12 cellular contexts compared by ENCODE assay signal in the genomic region with DNA sequence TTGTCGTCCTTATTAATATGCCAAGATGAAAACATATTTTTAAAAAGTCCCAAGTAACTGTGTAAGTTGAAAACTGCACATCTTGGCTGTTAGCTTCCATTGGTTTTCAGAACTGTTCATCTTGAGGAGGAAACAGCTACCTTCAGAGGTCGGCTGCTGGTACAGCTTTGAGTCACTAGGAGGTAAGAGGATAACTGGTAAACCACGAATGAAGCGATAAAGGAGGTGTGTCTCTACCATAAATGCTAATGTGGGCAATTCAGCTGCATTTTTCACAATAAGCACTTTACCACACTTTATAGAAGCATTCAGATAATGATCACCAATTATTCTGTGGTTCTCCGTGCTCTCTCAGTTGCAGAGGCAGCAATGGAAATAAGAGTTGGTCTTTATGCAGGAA.
DNase-seq lines count a peak whose midpoint lies in the region; ATAC-seq and TF ChIP-seq lines count a peak whose summit lies in the region.
"Had no signal": no experiment of that assay in that cellular context is flagged by ENCODE, and none has a peak within 500 bp of the region (broad histone marks: within the 10 kb centered on the region; RNA-seq: fewer than 3 reads in every experiment).

No MANE protein-coding gene starts in this region.

- no peaks in the 10 kb centered on the region for H3K36me3 Mint-ChIP-seq in activated naive CD4-positive, alpha-beta T cell treated with anti-CD3 and anti-CD28 coated beads, Interleukin-2, amount 50 U/mL, for 24 hours

- no peak overlapping the region for H3K18ac ChIP-seq in IMR-90 (ENCODE audit: low read depth, low read length)

- no peak overlapping the region for H3K56ac ChIP-seq in IMR-90 (ENCODE audit: extremely low read depth, insufficient read depth, low read length)

- POLR2A ChIA-PET in IMR-90 (lab: Charles Lee; ENCODE audit: unreplicated experiment), result no interaction called here

- no peak overlapping the region for H2AFZ ChIP-seq in IMR-90 (replicated peaks; ENCODE audit: low read length, poor library complexity)

- H4K8ac ChIP-seq in IMR-90 (ENCODE audit: low read depth in 2 of 2, low read length in 2 of 2), result no peak overlapping the region

- H2AK9ac ChIP-seq in IMR-90 (replicated peaks; ENCODE audit: low read depth, low read length, poor library complexity), result no peak overlapping the region

- no peak overlapping the region for H3K27ac ChIP-seq in IMR-90 (ENCODE audit: insufficient read depth, low read length)
- no peak overlapping the region for H3K27ac ChIP-seq in SJCRH30
- H3K27ac ChIP-seq in adrenal gland, result no peak overlapping the region
- H3K27ac ChIP-seq: A549, SJSA1, upper lobe of right lung had no signal

- TF ChIP-seq CTCF in IMR-90 (conservative IDR thresholded peaks at IDR 0.05; ENCODE audit: low read depth, low read length), result no peak
- no peak for TF ChIP-seq CTCF in retinal pigment epithelial cell (conservative IDR thresholded peaks at IDR 0.05; ENCODE audit: low read depth, low read length)
- no peak for TF ChIP-seq CTCF in adrenal gland (IDR thresholded peaks at IDR 0.05)

- H3K27ac Mint-ChIP-seq in activated naive CD4-positive, alpha-beta T cell treated with anti-CD3 and anti-CD28 coated beads, Interleukin-2, amount 50 U/mL, for 24 hours, result peak overlapping the region; percentile 4

- peaks cover 33% of the 10 kb centered on the region for H3K4me1 Mint-ChIP-seq in activated naive CD4-positive, alpha-beta T cell treated with anti-CD3 and anti-CD28 coated beads, Interleukin-2, amount 50 U/mL, for 24 hours

- no TSS peak for BruUV-seq in IMR-90 (replicated peaks; lab: Mats Ljungman, UMichigan)

- no CpG with 5 or more reads among the region's 5 CpGs for WGBS in IMR-90 (ENCODE audit: extremely low coverage in 2 of 2, insufficient read length in 1 of 2), 2 experiments
- 62 to 69% (median 64%) methylated on average over 5 of the region's 5 CpGs for WGBS in adrenal gland, 4 donors

- H3K4me2 ChIP-seq in IMR-90 (ENCODE audit: low read depth, low read length), result no peak overlapping the region
- H3K4me2 ChIP-seq: A549 had no signal

- in situ Hi-C loops in IMR-90 (cut with MboI; ENCODE audit: low sequenced_read_pairs), result no loop called here

- H2BK20ac ChIP-seq in IMR-90 (ENCODE audit: low read depth, low read length), result 0 out of 2 replicates have a peak overlapping the region, but pooled peaks have one; percentile 46

- H4K20me1 ChIP-seq in IMR-90 (ENCODE audit: insufficient read depth, low read length), result no peaks in the 10 kb centered on the region

- H3K9me1 ChIP-seq in IMR-90 (ENCODE audit: insufficient read depth, low read length), result peaks cover 6% of the 10 kb centered on the region

- peak overlapping the region; percentile 17; the same call in 1 of the 2 replicates for H2BK120ac ChIP-seq in IMR-90 (ENCODE audit: low read depth, low read length)

- peaks cover 9 to 18% of the 10 kb centered on the region in 2 experiments for H3K79me1 ChIP-seq in IMR-90 (ENCODE audit: low read depth in 1 of 2, low read length in 2 of 2)

- H2BK15ac ChIP-seq in IMR-90 (ENCODE audit: low read depth, low read length), result 0 out of 3 replicates have a peak overlapping the region, but pooled peaks have one; percentile 34

- DNase-seq in NCI-H2107 treated with DMSO at 0.1 percent for 48 hours (lab: John Stamatoyannopoulos, UW; ENCODE audit: unreplicated experiment) (peak; percentile 32), NCI-H2107 (lab: John Stamatoyannopoulos, UW) (no peak), IMR-90 (peak; percentile 25), retinal pigment epithelial cell (ENCODE audit: low read depth) (peak; percentile 28), RKO (ENCODE audit: low spot score) (no peak), SJCRH30 (no peak), adrenal gland (no peak)

- H4K5ac ChIP-seq in IMR-90 (ENCODE audit: low read depth, low read length), result no peak overlapping the region

- ATAC-seq in IMR-90 (ENCODE audit: low read depth), result no peak

- no peak overlapping the region for H3K14ac ChIP-seq in IMR-90 (replicated peaks; ENCODE audit: low read depth, low read length)

- no peaks in the 10 kb centered on the region; the same call in 1 of the 2 replicates for H3K4me1 ChIP-seq in IMR-90 (ENCODE audit: control insufficient read depth, insufficient read depth, low read length)
- peaks cover 12% of the 10 kb centered on the region for H3K4me1 ChIP-seq in SJCRH30
- peaks cover 4 to 6% of the 10 kb centered on the region in 2 donors for H3K4me1 ChIP-seq in adrenal gland (replicated peaks in 1 of 2)

- H4K91ac ChIP-seq in IMR-90 (ENCODE audit: insufficient read depth, low read depth, low read length), result peak overlapping the region; percentile 70; the same call in 1 of the 2 replicates

- H3K9me3 Mint-ChIP-seq in activated naive CD4-positive, alpha-beta T cell treated with anti-CD3 and anti-CD28 coated beads, Interleukin-2, amount 50 U/mL, for 24 hours, result no peaks in the 10 kb centered on the region

- no peak for TF ChIP-seq RAD21 in IMR-90 (IDR thresholded peaks at IDR 0.05; ENCODE audit: low read length)

- H3K4me3 ChIP-seq in IMR-90 (ENCODE audit: insufficient read depth, low read depth, low read length) (no peak overlapping the region), retinal pigment epithelial cell (ENCODE audit: low read length) (no peak overlapping the region), SJCRH30 (no peak overlapping the region), adrenal gland (no peak overlapping the region)
- H3K4me3 ChIP-seq: A549, K562, SJSA1, upper lobe of right lung had no signal

- peak overlapping the region; percentile 85 for H2AK5ac ChIP-seq in IMR-90 (ENCODE audit: low read depth, low read length)

- H3K23ac ChIP-seq in IMR-90 (ENCODE audit: low read depth, low read length), result no peak overlapping the region

- intact Hi-C loops in IMR-90 (cut with micrococcal nuclease), result no loop called here
- intact Hi-C loops in adrenal gland (cut with DNase I), result no loop called here

- no peak overlapping the region for H3K9ac ChIP-seq in IMR-90 (ENCODE audit: low read depth, low read length)

- dilution Hi-C loops in IMR-90 (cut with HindIII; ENCODE audit: low sequenced_read_pairs, unreplicated experiment), result no loop called here

- peak overlapping the region; percentile 9 for H3K4me3 Mint-ChIP-seq in activated naive CD4-positive, alpha-beta T cell treated with anti-CD3 and anti-CD28 coated beads, Interleukin-2, amount 50 U/mL, for 24 hours

- no peaks in the 10 kb centered on the region for H3K9me3 ChIP-seq in IMR-90 (ENCODE audit: control insufficient read depth, insufficient read depth, low read length)
- no peaks in the 10 kb centered on the region for H3K9me3 ChIP-seq in SJCRH30 (replicated peaks)
- no peaks in the 10 kb centered on the region for H3K9me3 ChIP-seq in adrenal gland (replicated peaks in 1 of 3)
- H3K9me3 ChIP-seq: A549, SJSA1, upper lobe of right lung had no signal

- CTCF ChIA-PET in IMR-90 (lab: Yijun Ruan, JAX), result interaction anchor here (1.1 to 1.9 kb wide), 3 partner anchors 172 to 397 kb away, joined by 5 to 7 read pairs (median 6); no protein-coding TSS in a partner anchor

- H3K27me3 Mint-ChIP-seq in activated naive CD4-positive, alpha-beta T cell treated with anti-CD3 and anti-CD28 coated beads, Interleukin-2, amount 50 U/mL, for 24 hours, result no peaks in the 10 kb centered on the region

- H2BK5ac ChIP-seq in IMR-90 (ENCODE audit: low read depth, low read length, poor library complexity, severe bottlenecking), result no peak overlapping the region

- TF ChIP-seq POLR2A in IMR-90 (IDR thresholded peaks at IDR 0.05; ENCODE audit: low read depth, low read length) (no peak), adrenal gland (IDR thresholded peaks at IDR 0.05) (no peak)

- H3K36me3 ChIP-seq in IMR-90 (ENCODE audit: control insufficient read depth, insufficient read depth, low read length), result no peaks in the 10 kb centered on the region
- no peaks in the 10 kb centered on the region for H3K36me3 ChIP-seq in SJCRH30
- no peaks in the 10 kb centered on the region for H3K36me3 ChIP-seq in adrenal gland (replicated peaks in 1 of 2)
- H3K36me3 ChIP-seq: SJSA1, upper lobe of right lung had no signal

- H3K27me3 ChIP-seq in IMR-90 (ENCODE audit: control insufficient read depth, insufficient read depth, low read length) (no peaks in the 10 kb centered on the region), SJCRH30 (no peaks in the 10 kb centered on the region), adrenal gland (no peaks in the 10 kb centered on the region)
- H3K27me3 ChIP-seq: SJSA1, upper lobe of right lung had no signal

- peak overlapping the region; percentile 34; the same call in 1 of the 2 replicates for H3K4ac ChIP-seq in IMR-90 (ENCODE audit: low read depth, low read length)

TF ChIP-seq in IMR-90, 13 proteins besides CTCF, POLR2A, EP300 and RAD21 (continues in another document):
- TF ChIP-seq CHD1 (IDR thresholded peaks at IDR 0.05; ENCODE audit: low read depth, low read length) (no peak), CEBPB (IDR thresholded peaks at IDR 0.05; ENCODE audit: low read depth, low read length) (no peak), MAZ (IDR thresholded peaks at IDR 0.05; ENCODE audit: borderline replicate concordance, low read depth, low read length) (no peak), RFX5 (IDR thresholded peaks at IDR 0.05; ENCODE audit: low read depth, low read length) (no peak), FOS (IDR thresholded peaks at IDR 0.05; ENCODE audit: low read depth, low read length) (no peak), NFE2L2 (IDR thresholded peaks at IDR 0.05; ENCODE audit: low read depth, low read length) (no peak), MAFK (IDR thresholded peaks at IDR 0.05; ENCODE audit: low read depth, low read length) (no peak), SMC3 (IDR thresholded peaks at IDR 0.05; ENCODE audit: low read depth, low read length) (no peak), RCOR1 (IDR thresholded peaks at IDR 0.05; ENCODE audit: insufficient replicate concordance, low read length) (no peak)
- TF ChIP-seq, protein P1, sequence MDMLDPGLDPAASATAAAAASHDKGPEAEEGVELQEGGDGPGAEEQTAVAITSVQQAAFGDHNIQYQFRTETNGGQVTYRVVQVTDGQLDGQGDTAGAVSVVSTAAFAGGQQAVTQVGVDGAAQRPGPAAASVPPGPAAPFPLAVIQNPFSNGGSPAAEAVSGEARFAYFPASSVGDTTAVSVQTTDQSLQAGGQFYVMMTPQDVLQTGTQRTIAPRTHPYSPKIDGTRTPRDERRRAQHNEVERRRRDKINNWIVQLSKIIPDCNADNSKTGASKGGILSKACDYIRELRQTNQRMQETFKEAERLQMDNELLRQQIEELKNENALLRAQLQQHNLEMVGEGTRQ (IDR thresholded peaks at IDR 0.05; ENCODE audit: low read depth, low read length), result no peak
- TF ChIP-seq, protein P2, sequence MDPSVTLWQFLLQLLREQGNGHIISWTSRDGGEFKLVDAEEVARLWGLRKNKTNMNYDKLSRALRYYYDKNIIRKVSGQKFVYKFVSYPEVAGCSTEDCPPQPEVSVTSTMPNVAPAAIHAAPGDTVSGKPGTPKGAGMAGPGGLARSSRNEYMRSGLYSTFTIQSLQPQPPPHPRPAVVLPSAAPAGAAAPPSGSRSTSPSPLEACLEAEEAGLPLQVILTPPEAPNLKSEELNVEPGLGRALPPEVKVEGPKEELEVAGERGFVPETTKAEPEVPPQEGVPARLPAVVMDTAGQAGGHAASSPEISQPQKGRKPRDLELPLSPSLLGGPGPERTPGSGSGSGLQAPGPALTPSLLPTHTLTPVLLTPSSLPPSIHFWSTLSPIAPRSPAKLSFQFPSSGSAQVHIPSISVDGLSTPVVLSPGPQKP (IDR thresholded peaks at IDR 0.05; ENCODE audit: borderline replicate concordance, low read depth, low read length), result no peak

Comparison
In these comparisons a context has a peak if more than half of its experiments do, and no peak if none do; other contexts are left out.
1. DNase-seq: peak in NCI-H2107 treated with DMSO at 0.1 percent for 48 hours (single experiment), IMR-90 (single experiment) and retinal pigment epithelial cell (single experiment); none in NCI-H2107 (single experiment), RKO (single experiment), SJCRH30 (0 of 2) and adrenal gland (0 of 7).